23 cellular contexts compared by ENCODE assay signal in the genomic region with DNA sequence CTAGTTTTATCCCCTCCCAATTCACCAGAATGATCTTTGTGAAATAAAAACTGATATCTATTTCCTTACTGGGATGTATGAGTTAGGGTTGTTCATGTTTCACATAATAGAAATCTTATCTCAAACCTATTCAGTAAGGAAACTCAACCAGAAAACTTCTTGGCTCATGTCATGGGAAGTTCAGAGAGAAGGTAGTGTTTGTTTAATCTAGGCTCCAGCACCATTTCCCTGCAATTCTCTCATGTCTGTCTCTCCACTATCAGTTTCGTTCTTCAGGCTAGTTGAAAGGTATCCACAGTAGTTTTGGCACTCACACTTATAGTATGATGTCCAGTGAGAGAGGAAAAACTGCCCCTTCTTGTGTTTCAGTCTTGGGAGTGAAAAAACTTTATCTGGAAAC. TPM values are rescaled to one million over a fixed set of nuclear protein-coding genes. Genes with fewer than 3 reads are reported as not detected.
"Had no signal": no experiment of that assay in that cellular context is flagged by ENCODE, and none has a peak within 500 bp of the region (broad histone marks: within the 10 kb centered on the region; RNA-seq: fewer than 3 reads in every experiment).

No MANE protein-coding gene starts in this region.

- H3K4me2 ChIP-seq: PC-9 had no signal

- H3K4me1 ChIP-seq: body of pancreas had no signal

- H2AFZ ChIP-seq: PC-9 had no signal

- ATAC-seq: activated CD8-positive, alpha-beta memory T cell treated with anti-CD3 and anti-CD28 coated beads, Interleukin-2, amount 10 ng/mL, durations not matched to agents 7 days and 5 days; body of pancreas; T-helper 17 cell had no signal

- FAIRE-seq: bronchial epithelial cell had no signal

- H3K27ac ChIP-seq: body of pancreas, PC-9 had no signal

- H3K9me3 ChIP-seq: body of pancreas had no signal

- DNase-seq: activated B cell treated with CpG ODN at 0.5 μM for 24 hours; activated CD4-positive, alpha-beta T cell treated with anti-CD3 and anti-CD28 coated beads for 1 hour; activated CD4-positive, alpha-beta T cell treated with anti-CD3 and anti-CD28 coated beads, Interleukin-2, amount 10 ng/mL, durations not matched to agents 24 days and 14 days; activated CD4-positive, alpha-beta T cell treated with anti-CD3 and anti-CD28 coated beads, Interleukin-2, amount 50 U/mL, for 48 hours; activated CD8-positive, alpha-beta memory T cell treated with anti-CD3 and anti-CD28 coated beads, Interleukin-2, amount 10 ng/mL, durations not matched to agents 7 days and 5 days; activated effector memory CD4-positive, alpha-beta T cell treated with Interleukin-2 at 50 U/mL for 16 hours; activated naive CD4-positive, alpha-beta T cell; activated T-cell treated with anti-CD3 and anti-CD28 coated beads, Interleukin-2, amount 50 U/mL, for 24 hours; aorta; body of pancreas; central memory CD4-positive, alpha-beta T cell; MM.1S; NCI-H1105; NCI-H146; NCI-H1930; NCI-H2171; NCI-H510A treated with DMSO at 0.1 percent for 48 hours; NCI-H69; SIG-M5; T-helper 17 cell; T-helper 9 cell had no signal

- H3K4me3 ChIP-seq: body of pancreas, PC-9 had no signal

- H3K27me3 ChIP-seq: body of pancreas had no signal

RNA-seq across cellular contexts. Expression of gene SH2D1B, which starts 51.1 kb away (rescaled TPM):
- total RNA-seq: activated B cell treated with CpG ODN at 0.5 μM for 24 hours; activated CD4-positive, alpha-beta T cell treated with anti-CD3 and anti-CD28 coated beads, Interleukin-2, amount 10 ng/mL, durations not matched to agents 24 days and 14 days; activated CD8-positive, alpha-beta memory T cell treated with anti-CD3 and anti-CD28 coated beads, Interleukin-2, amount 10 ng/mL, durations not matched to agents 7 days and 5 days; body of pancreas; bronchial epithelial cell; PC-9 had no signal
